ENCODE assay signal across 21 cellular contexts in the genomic region with DNA sequence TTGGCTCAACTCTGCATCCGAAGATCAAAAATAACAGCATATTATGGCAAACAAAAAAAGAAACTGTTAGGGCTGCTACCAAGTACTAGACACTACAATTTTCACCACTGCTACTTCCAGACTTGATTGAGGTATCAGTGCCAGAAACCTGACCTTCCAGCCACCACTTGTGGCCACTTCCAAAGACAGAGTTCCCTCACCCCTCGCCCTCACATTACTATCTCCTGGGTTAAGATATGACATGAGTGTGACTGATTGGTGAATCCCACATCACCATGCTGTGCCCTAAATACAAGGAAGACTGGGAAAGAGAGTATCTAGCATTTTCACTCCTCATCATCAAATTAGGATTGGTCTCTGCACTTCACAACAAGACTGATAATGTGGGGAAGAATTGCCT.
"Had no signal": no experiment of that assay in that cellular context is flagged by ENCODE, and none has a peak within 500 bp of the region (broad histone marks: within the 10 kb centered on the region; RNA-seq: fewer than 3 reads in every experiment).

No MANE protein-coding gene starts in this region.

- H3K36me3 ChIP-seq: SJCRH30 had no signal

- FAIRE-seq: HepG2, K562, RCC 7860 had no signal

- H3K9me3 ChIP-seq: SJCRH30 had no signal

- DNase-seq: Kasumi-1, MM.1S, NCI-H1092 treated with DMSO at 0.1 percent for 48 hours, NCI-H1436, NCI-H187, NCI-H2029, NCI-H2081 treated with DMSO at 0.1 percent for 48 hours, NCI-H2171, NCI-H226, NCI-H446, NCI-H510A, NCI-H524 treated with DMSO at 0.1 percent for 48 hours, NCI-H69, NCI-H774, RPMI8226, SHP77 treated with DMSO at 0.1 percent for 48 hours, SJCRH30 had no signal

- ATAC-seq: HepG2, K562 had no signal

- H3K4me1 ChIP-seq: SJCRH30 had no signal

- H3K27ac ChIP-seq: KMS-11, SJCRH30 had no signal

- H3K9ac ChIP-seq: KMS-11 had no signal

- H3K4me2 ChIP-seq: KMS-11 had no signal

- H3K27me3 ChIP-seq: SJCRH30 had no signal

- H3K4me3 ChIP-seq: K562, SJCRH30 had no signal
